Comparison of ENCODE assay signal across 1 cellular context in genomic region chr3:190225186-190225692, GRCh38.
TF ChIP-seq lines count a peak whose summit lies in the region.

No MANE protein-coding gene starts in this region.

TF ChIP-seq in GM23338, 12 proteins besides CTCF, POLR2A, EP300 and RAD21 (continued from another document):
- no peak for TF ChIP-seq ZNF462 (CRISPR knock-in tag; IDR thresholded peaks at IDR 0.05)
- no peak for TF ChIP-seq EZH2 (IDR thresholded peaks at IDR 0.05; ENCODE audit: low read depth, unreplicated experiment)
- no peak for TF ChIP-seq ETS1 (IDR thresholded peaks at IDR 0.05)
- no peak for TF ChIP-seq EZH2phosphoT487 (IDR thresholded peaks at IDR 0.05; ENCODE audit: unreplicated experiment)
- TF ChIP-seq ZNF331 (CRISPR knock-in tag; IDR thresholded peaks at IDR 0.05; ENCODE audit: low read depth): no peak
- TF ChIP-seq CREB1 (CRISPR knock-in tag; IDR thresholded peaks at IDR 0.05; ENCODE audit: low read depth): no peak
- no peak for TF ChIP-seq STAT1 (IDR thresholded peaks at IDR 0.05; ENCODE audit: unreplicated experiment)
